Comparison of ENCODE assay signal across 19 cellular contexts in genomic region chr7:105277341-105277740, GRCh38.
DNase-seq lines count a peak whose midpoint lies in the region; ATAC-seq and TF ChIP-seq lines count a peak whose summit lies in the region.
"Had no signal": no experiment of that assay in that cellular context is flagged by ENCODE, and none has a peak within 500 bp of the region (broad histone marks: within the 10 kb centered on the region; RNA-seq: fewer than 3 reads in every experiment).

No MANE protein-coding gene starts in this region.

- no peaks in the 10 kb centered on the region for H3K9me3 ChIP-seq in body of pancreas
- H3K9me3 ChIP-seq: MG63 had no signal

- no peaks in the 10 kb centered on the region for H3K9me3 Mint-ChIP-seq in nephron
- H3K9me3 Mint-ChIP-seq: activated CD4-positive, alpha-beta T cell treated with anti-CD3 and anti-CD28 coated beads, Interleukin-2, amount 10 ng/mL, durations not matched to agents 7 days and 5 days; activated T-cell treated with anti-CD3 and anti-CD28 coated beads, Interleukin-2, amount 50 U/mL, for 24 hours; dendritic cell treated with granulocyte-macrophage colony-stimulating factor and Interleukin-4, amounts not matched to agents 40 ng/mL and 50 ng/mL, for 4 days had no signal

- no peaks in the 10 kb centered on the region for H3K36me3 ChIP-seq in body of pancreas (replicated peaks in 1 of 2; ENCODE audit: insufficient read depth in 1 of 2, low read depth in 2 of 2)
- H3K36me3 ChIP-seq: MG63 had no signal

- intact Hi-C loops in body of pancreas (cut with DNase I): no loop called here

- TF ChIP-seq CTCF in body of pancreas (IDR thresholded peaks at IDR 0.05) (no peak), nephron (IDR thresholded peaks at IDR 0.05; ENCODE audit: unreplicated experiment in 3 of 3) (no peak)

- H3K27ac ChIP-seq in body of pancreas: peak overlapping the region in 3 of 4 donors; percentile 4 to 48 (median 13)
- H3K27ac ChIP-seq: C4-2B had no signal

- TF ChIP-seq POLR2A in body of pancreas (IDR thresholded peaks at IDR 0.05): no peak

- H3K27me3 Mint-ChIP-seq in nephron (ENCODE audit: low read depth): no peaks in the 10 kb centered on the region
- H3K27me3 Mint-ChIP-seq: activated CD4-positive, alpha-beta T cell treated with anti-CD3 and anti-CD28 coated beads, Interleukin-2, amount 10 ng/mL, durations not matched to agents 7 days and 5 days; activated T-cell treated with anti-CD3 and anti-CD28 coated beads, Interleukin-2, amount 50 U/mL, for 24 hours; dendritic cell treated with granulocyte-macrophage colony-stimulating factor and Interleukin-4, amounts not matched to agents 40 ng/mL and 50 ng/mL, for 4 days; memory B cell had no signal

- no peaks in the 10 kb centered on the region for H3K36me3 Mint-ChIP-seq in nephron (ENCODE audit: low read depth)

- WGBS in body of pancreas, 2 donors: 65 to 73% methylated on average over 6 of the region's 6 CpGs

- peak; percentile 29 for DNase-seq in HT1080 (ENCODE audit: low read depth)
- DNase-seq in body of pancreas: peak in 1 of 4 donors; percentile 15
- DNase-seq in NCI-H1105 treated with DMSO at 0.1 percent for 48 hours (lab: John Stamatoyannopoulos, UW): no peak
- DNase-seq: activated CD4-positive, alpha-beta T cell treated with anti-CD3 and anti-CD28 coated beads, Interleukin-2, amount 10 ng/mL, durations not matched to agents 7 days and 5 days; activated T-cell treated with anti-CD3 and anti-CD28 coated beads, Interleukin-2, amount 50 U/mL, for 24 hours; amniotic stem cell; EL; MG63; SIG-M5; stimulated activated CD4-positive, alpha-beta T cell treated with anti-CD3 and anti-CD28 coated beads, Interleukin-4, amount 100 ng/mL, for 4 hours; trophoblast cell had no signal

- ATAC-seq in GM19463 (IDR thresholded peaks at IDR 0.05; ENCODE audit: unreplicated experiment) (peak; percentile 49), body of pancreas (peak; percentile 56), GM21528 (IDR thresholded peaks at IDR 0.05; ENCODE audit: low FRiP score, unreplicated experiment) (no peak), HG03159 (IDR thresholded peaks at IDR 0.05; ENCODE audit: unreplicated experiment) (no peak), HG03521 (IDR thresholded peaks at IDR 0.05; ENCODE audit: unreplicated experiment) (no peak)

- no peak overlapping the region for H3K4me3 Mint-ChIP-seq in nephron
- H3K4me3 Mint-ChIP-seq: activated CD4-positive, alpha-beta T cell treated with anti-CD3 and anti-CD28 coated beads, Interleukin-2, amount 10 ng/mL, durations not matched to agents 7 days and 5 days; activated T-cell treated with anti-CD3 and anti-CD28 coated beads, Interleukin-2, amount 50 U/mL, for 24 hours; dendritic cell treated with granulocyte-macrophage colony-stimulating factor and Interleukin-4, amounts not matched to agents 40 ng/mL and 50 ng/mL, for 4 days; memory B cell had no signal

- H3K4me1 Mint-ChIP-seq in nephron: peaks cover 18% of the 10 kb centered on the region

- peaks cover 5% of the 10 kb centered on the region for H3K4me1 ChIP-seq in body of pancreas

- H3K27ac Mint-ChIP-seq in nephron: peak overlapping the region; percentile 4 to 71 (median 40)
- H3K27ac Mint-ChIP-seq: activated CD4-positive, alpha-beta T cell treated with anti-CD3 and anti-CD28 coated beads, Interleukin-2, amount 10 ng/mL, durations not matched to agents 7 days and 5 days; activated T-cell treated with anti-CD3 and anti-CD28 coated beads, Interleukin-2, amount 50 U/mL, for 24 hours; dendritic cell treated with granulocyte-macrophage colony-stimulating factor and Interleukin-4, amounts not matched to agents 40 ng/mL and 50 ng/mL, for 4 days; memory B cell had no signal

- no peak overlapping the region for H3K4me3 ChIP-seq in body of pancreas
- H3K4me3 ChIP-seq: MG63 had no signal

- no peaks in the 10 kb centered on the region for H3K27me3 ChIP-seq in body of pancreas
- H3K27me3 ChIP-seq: MG63 had no signal

Comparison
In these comparisons a context has a peak if more than half of its experiments do, and no peak if none do; other contexts are left out.
1. ATAC-seq: peak in GM19463 (single experiment) and body of pancreas (single experiment); none in GM21528 (single experiment), HG03159 (single experiment) and HG03521 (single experiment).